8 cellular contexts compared by ENCODE assay signal in genomic region chr3:50525987-50526386, GRCh38.
DNase-seq lines count a peak whose midpoint lies in the region; ATAC-seq and TF ChIP-seq lines count a peak whose summit lies in the region.

No MANE protein-coding gene starts in this region.

- no peak overlapping the region for H3K4me3 Mint-ChIP-seq in activated naive CD4-positive, alpha-beta T cell treated with anti-CD3 and anti-CD28 coated beads, Interleukin-2, amount 10 ng/mL, durations not matched to agents 7 days and 5 days

- H3K9me3 Mint-ChIP-seq in activated naive CD4-positive, alpha-beta T cell treated with anti-CD3 and anti-CD28 coated beads, Interleukin-2, amount 10 ng/mL, durations not matched to agents 7 days and 5 days = no peaks in the 10 kb centered on the region

- no peak for TF ChIP-seq CTCF in GM20000 (IDR thresholded peaks at IDR 0.05; ENCODE audit: extremely low read depth, missing control alignments)

- peaks cover 57% of the 10 kb centered on the region for H3K27me3 Mint-ChIP-seq in activated naive CD4-positive, alpha-beta T cell treated with anti-CD3 and anti-CD28 coated beads, Interleukin-2, amount 10 ng/mL, durations not matched to agents 7 days and 5 days

- no peaks in the 10 kb centered on the region for H3K36me3 Mint-ChIP-seq in activated naive CD4-positive, alpha-beta T cell treated with anti-CD3 and anti-CD28 coated beads, Interleukin-2, amount 10 ng/mL, durations not matched to agents 7 days and 5 days

- peak; percentile 74 for DNase-seq in GM20000 (ENCODE audit: low spot score)
- peak; percentile 75 for DNase-seq in RKO (ENCODE audit: low spot score)
- peak; percentile 84 for DNase-seq in activated naive CD4-positive, alpha-beta T cell treated with anti-CD3 and anti-CD28 coated beads, Interleukin-2, amount 10 ng/mL, durations not matched to agents 7 days and 5 days
- DNase-seq in left kidney (ENCODE audit: low read depth, low spot score) = peak; percentile 86
- peak; percentile 49 to 74 for DNase-seq in stimulated activated CD8-positive, alpha-beta memory T cell treated with anti-CD3 and anti-CD28 coated beads, Interleukin-7, amount 100 ng/mL, for 48 hours (ENCODE audit: extremely low read depth in 1 of 2, low read depth in 1 of 2)
- DNase-seq in NCI-H446 (lab: John Stamatoyannopoulos, UW) = no peak
- no peak for DNase-seq in SHP77 treated with DMSO at 0.1 percent for 48 hours (lab: John Stamatoyannopoulos, UW)

- no peak overlapping the region for H3K27ac Mint-ChIP-seq in activated naive CD4-positive, alpha-beta T cell treated with anti-CD3 and anti-CD28 coated beads, Interleukin-2, amount 10 ng/mL, durations not matched to agents 7 days and 5 days

- H3K4me1 Mint-ChIP-seq in activated naive CD4-positive, alpha-beta T cell treated with anti-CD3 and anti-CD28 coated beads, Interleukin-2, amount 10 ng/mL, durations not matched to agents 7 days and 5 days = peaks cover 2% of the 10 kb centered on the region

- CTCF ChIA-PET in activated naive CD4-positive, alpha-beta T cell treated with anti-CD3 and anti-CD28 coated beads, Interleukin-2, amount 10 ng/mL, durations not matched to agents 7 days and 5 days (lab: Charles Lee) = no interaction called here

- no peak for ATAC-seq in HG03469 (IDR thresholded peaks at IDR 0.05; ENCODE audit: unreplicated experiment)

Comparison
In these comparisons a context has a peak if more than half of its experiments do, and no peak if none do; other contexts are left out.
1. DNase-seq: peak in GM20000 (single experiment), RKO (single experiment), activated naive CD4-positive, alpha-beta T cell treated with anti-CD3 and anti-CD28 coated beads, Interleukin-2, amount 10 ng/mL, durations not matched to agents 7 days and 5 days (single experiment), left kidney (single experiment) and stimulated activated CD8-positive, alpha-beta memory T cell treated with anti-CD3 and anti-CD28 coated beads, Interleukin-7, amount 100 ng/mL, for 48 hours (2 of 2); none in NCI-H446 (0 of 2) and SHP77 treated with DMSO at 0.1 percent for 48 hours (single experiment).